28 cellular contexts compared by ENCODE assay signal in genomic region chr5:79430196-79430595, GRCh38.
"Had no signal": no experiment of that assay in that cellular context is flagged by ENCODE, and none has a peak within 500 bp of the region (broad histone marks: within the 10 kb centered on the region; RNA-seq: fewer than 3 reads in every experiment).

No MANE protein-coding gene starts in this region.

- H3K27me3 ChIP-seq: colonic mucosa, dorsolateral prefrontal cortex, esophagus muscularis mucosa, esophagus squamous epithelium, foreskin keratinocyte, gastrocnemius medialis, gastroesophageal sphincter, heart left ventricle, heart right ventricle had no signal

- H3K4me1 ChIP-seq: colonic mucosa, esophagus muscularis mucosa, esophagus squamous epithelium, foreskin keratinocyte, gastroesophageal sphincter had no signal

- H3K9me3 ChIP-seq: colonic mucosa, esophagus muscularis mucosa, esophagus squamous epithelium, gastrocnemius medialis, gastroesophageal sphincter, heart left ventricle, heart right ventricle had no signal

- H3K27ac ChIP-seq: colonic mucosa, coronary artery, dorsolateral prefrontal cortex, epithelial cell of prostate, esophagus muscularis mucosa, esophagus squamous epithelium, foreskin keratinocyte, gastrocnemius medialis, gastroesophageal sphincter, heart left ventricle, heart right ventricle had no signal

- ATAC-seq: effector memory CD8-positive, alpha-beta T cell; esophagus mucosa; foreskin keratinocyte; gastrocnemius medialis; gastroesophageal sphincter; heart left ventricle; heart right ventricle had no signal

- H3K4me3 ChIP-seq: colonic mucosa, coronary artery, dorsolateral prefrontal cortex, esophagus muscularis mucosa, esophagus squamous epithelium, gastrocnemius medialis, gastroesophageal sphincter, heart left ventricle, heart right ventricle had no signal

- DNase-seq: colonic mucosa; cortex of kidney; dermis blood vessel endothelial cell; dorsolateral prefrontal cortex; effector CD4-positive, alpha-beta T cell; effector CD8-positive, alpha-beta T cell; effector memory CD4-positive, alpha-beta T cell; effector memory CD8-positive, alpha-beta T cell; endodermal cell; erythroblast; esophagus squamous epithelium; foreskin fibroblast; foreskin keratinocyte; foreskin melanocyte; gastrocnemius medialis; glutamatergic neuron; head of caudate nucleus; heart left ventricle; heart right ventricle had no signal

- FAIRE-seq: colon, endometrium, endothelial cell of umbilical vein, frontal cortex had no signal

- H3K36me3 ChIP-seq: colonic mucosa, esophagus muscularis mucosa, esophagus squamous epithelium, gastrocnemius medialis, gastroesophageal sphincter, heart right ventricle had no signal
